ENCODE assay signal across 1 cellular context in the genomic region with DNA sequence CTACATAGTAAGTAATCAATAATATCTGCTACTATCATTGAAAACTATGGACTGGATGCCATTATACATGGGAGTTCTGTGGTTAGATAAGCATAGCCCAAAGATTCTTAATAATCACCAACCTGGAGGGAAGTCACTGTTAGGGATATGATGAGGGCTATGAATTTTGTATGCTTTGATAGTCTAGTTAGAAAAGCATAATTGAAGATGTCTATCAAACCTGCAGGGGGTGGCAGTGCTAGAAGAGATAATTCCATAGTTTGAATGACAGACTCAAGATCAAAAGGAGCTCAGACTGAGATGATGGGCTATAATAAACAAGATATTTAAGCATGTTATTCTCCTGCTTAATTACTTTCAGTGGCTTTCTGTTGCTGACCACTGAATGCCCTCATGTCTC.
TF ChIP-seq lines count a peak whose summit lies in the region.

No MANE protein-coding gene starts in this region.

TF ChIP-seq in GM23338, 12 proteins besides CTCF, POLR2A, EP300 and RAD21 (continued from another document):
- TF ChIP-seq, protein P1, sequence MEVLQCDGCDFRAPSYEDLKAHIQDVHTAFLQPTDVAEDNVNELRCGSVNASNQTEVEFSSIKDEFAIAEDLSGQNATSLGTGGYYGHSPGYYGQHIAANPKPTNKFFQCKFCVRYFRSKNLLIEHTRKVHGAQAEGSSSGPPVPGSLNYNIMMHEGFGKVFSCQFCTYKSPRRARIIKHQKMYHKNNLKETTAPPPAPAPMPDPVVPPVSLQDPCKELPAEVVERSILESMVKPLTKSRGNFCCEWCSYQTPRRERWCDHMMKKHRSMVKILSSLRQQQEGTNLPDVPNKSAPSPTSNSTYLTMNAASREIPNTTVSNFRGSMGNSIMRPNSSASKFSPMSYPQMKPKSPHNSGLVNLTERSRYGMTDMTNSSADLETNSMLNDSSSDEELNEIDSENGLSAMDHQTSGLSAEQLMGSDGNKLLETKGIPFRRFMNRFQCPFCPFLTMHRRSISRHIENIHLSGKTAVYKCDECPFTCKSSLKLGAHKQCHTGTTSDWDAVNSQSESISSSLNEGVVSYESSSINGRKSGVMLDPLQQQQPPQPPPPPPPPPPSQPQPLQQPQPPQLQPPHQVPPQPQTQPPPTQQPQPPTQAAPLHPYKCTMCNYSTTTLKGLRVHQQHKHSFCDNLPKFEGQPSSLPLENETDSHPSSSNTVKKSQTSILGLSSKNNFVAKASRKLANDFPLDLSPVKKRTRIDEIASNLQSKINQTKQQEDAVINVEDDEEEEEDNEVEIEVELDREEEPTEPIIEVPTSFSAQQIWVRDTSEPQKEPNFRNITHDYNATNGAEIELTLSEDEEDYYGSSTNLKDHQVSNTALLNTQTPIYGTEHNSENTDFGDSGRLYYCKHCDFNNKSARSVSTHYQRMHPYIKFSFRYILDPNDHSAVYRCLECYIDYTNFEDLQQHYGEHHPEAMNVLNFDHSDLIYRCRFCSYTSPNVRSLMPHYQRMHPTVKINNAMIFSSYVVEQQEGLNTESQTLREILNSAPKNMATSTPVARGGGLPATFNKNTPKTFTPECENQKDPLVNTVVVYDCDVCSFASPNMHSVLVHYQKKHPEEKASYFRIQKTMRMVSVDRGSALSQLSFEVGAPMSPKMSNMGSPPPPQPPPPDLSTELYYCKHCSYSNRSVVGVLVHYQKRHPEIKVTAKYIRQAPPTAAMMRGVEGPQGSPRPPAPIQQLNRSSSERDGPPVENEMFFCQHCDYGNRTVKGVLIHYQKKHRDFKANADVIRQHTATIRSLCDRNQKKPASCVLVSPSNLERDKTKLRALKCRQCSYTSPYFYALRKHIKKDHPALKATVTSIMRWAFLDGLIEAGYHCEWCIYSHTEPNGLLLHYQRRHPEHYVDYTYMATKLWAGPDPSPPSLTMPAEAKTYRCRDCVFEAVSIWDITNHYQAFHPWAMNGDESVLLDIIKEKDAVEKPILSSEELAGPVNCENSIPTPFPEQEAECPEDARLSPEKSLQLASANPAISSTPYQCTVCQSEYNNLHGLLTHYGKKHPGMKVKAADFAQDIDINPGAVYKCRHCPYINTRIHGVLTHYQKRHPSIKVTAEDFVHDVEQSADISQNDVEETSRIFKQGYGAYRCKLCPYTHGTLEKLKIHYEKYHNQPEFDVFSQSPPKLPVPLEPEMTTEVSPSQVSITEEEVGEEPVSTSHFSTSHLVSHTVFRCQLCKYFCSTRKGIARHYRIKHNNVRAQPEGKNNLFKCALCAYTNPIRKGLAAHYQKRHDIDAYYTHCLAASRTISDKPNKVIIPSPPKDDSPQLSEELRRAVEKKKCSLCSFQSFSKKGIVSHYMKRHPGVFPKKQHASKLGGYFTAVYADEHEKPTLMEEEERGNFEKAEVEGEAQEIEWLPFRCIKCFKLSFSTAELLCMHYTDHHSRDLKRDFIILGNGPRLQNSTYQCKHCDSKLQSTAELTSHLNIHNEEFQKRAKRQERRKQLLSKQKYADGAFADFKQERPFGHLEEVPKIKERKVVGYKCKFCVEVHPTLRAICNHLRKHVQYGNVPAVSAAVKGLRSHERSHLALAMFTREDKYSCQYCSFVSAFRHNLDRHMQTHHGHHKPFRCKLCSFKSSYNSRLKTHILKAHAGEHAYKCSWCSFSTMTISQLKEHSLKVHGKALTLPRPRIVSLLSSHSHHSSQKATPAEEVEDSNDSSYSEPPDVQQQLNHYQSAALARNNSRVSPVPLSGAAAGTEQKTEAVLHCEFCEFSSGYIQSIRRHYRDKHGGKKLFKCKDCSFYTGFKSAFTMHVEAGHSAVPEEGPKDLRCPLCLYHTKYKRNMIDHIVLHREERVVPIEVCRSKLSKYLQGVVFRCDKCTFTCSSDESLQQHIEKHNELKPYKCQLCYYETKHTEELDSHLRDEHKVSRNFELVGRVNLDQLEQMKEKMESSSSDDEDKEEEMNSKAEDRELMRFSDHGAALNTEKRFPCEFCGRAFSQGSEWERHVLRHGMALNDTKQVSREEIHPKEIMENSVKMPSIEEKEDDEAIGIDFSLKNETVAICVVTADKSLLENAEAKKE (CRISPR knock-in tag; IDR thresholded peaks at IDR 0.05): no peak
